8 cellular contexts compared by ENCODE assay signal in genomic region chr7:36389371-36390198, GRCh38. TPM values are rescaled to one million over a fixed set of nuclear protein-coding genes. Genes with fewer than 3 reads are reported as not detected.
DNase-seq lines count a peak whose midpoint lies in the region; ATAC-seq and TF ChIP-seq lines count a peak whose summit lies in the region.

Gene ANLN, plus strand, starts transcription at chr7:36389862. Its CDS starts 165 bp downstream, at chr7:36390027.

- no peak for TF ChIP-seq EP300 in ovary (IDR thresholded peaks at IDR 0.05)

- 2 to 3% (median 2%) methylated on average over 67 to 68 of the region's 68 CpGs for WGBS in ovary, 3 donors
- 5% methylated on average over 68 of the region's 68 CpGs for WGBS in thymus

- intact Hi-C loops in Right ventricle myocardium inferior (cut with DNase I) (no loop called here), ovary (cut with DNase I) (no loop called here)

- POLR2A ChIA-PET in activated naive CD8-positive, alpha-beta T cell treated with anti-CD3 and anti-CD28 coated beads, Interleukin-2, amount 10 ng/mL, durations not matched to agents 7 days and 5 days (lab: Charles Lee) = interaction anchor here (1.5 to 2.0 kb wide), 2 partner anchors 9 to 23 kb away, joined by 5 to 8 read pairs; a partner anchor contains a TSS

- H3K4me1 ChIP-seq in ovary (ENCODE audit: insufficient read depth) = peaks cover 4% of the 10 kb centered on the region
- H3K4me1 ChIP-seq in thymus (ENCODE audit: control insufficient read depth, insufficient read depth, low read length) = peaks cover 14% of the 10 kb centered on the region

- DNase-seq in NCI-H1092 (lab: John Stamatoyannopoulos, UW) (peak; percentile 90), Right ventricle myocardium inferior (ENCODE audit: missing footprints) (peak; percentile 95), ovary (peak; percentile 94 to 96 (median 95))
- peak; percentile 94 for DNase-seq in activated naive CD8-positive, alpha-beta T cell treated with anti-CD3 and anti-CD28 coated beads, Interleukin-2, amount 10 ng/mL, durations not matched to agents 7 days and 5 days

- peaks cover 30% of the 10 kb centered on the region for H3F3A ChIP-seq in SU-DHL-6 (ENCODE audit: insufficient read depth)

- peak within 1 kb of the TSS; percentile 83 for H3K4me2 ChIP-seq in SU-DHL-6 (ENCODE audit: low read depth, low read length, poor library complexity, severe bottlenecking)

- peak within 1 kb of the TSS; percentile 88 for H3K27ac Mint-ChIP-seq in activated naive CD8-positive, alpha-beta T cell treated with anti-CD3 and anti-CD28 coated beads, Interleukin-2, amount 10 ng/mL, durations not matched to agents 7 days and 5 days

- H3K27me3 Mint-ChIP-seq in activated naive CD8-positive, alpha-beta T cell treated with anti-CD3 and anti-CD28 coated beads, Interleukin-2, amount 10 ng/mL, durations not matched to agents 7 days and 5 days = no peaks in the 10 kb centered on the region

- H3K27me3 ChIP-seq in SU-DHL-6 (ENCODE audit: low read length) (no peaks in the 10 kb centered on the region), ovary (no peaks in the 10 kb centered on the region), thymus (ENCODE audit: control insufficient read depth, insufficient read depth) (no peaks in the 10 kb centered on the region)

- H3K79me2 ChIP-seq in SU-DHL-6 (ENCODE audit: insufficient read depth, low read length) = peaks cover 49% of the 10 kb centered on the region

- peaks cover 29% of the 10 kb centered on the region for H3K36me3 Mint-ChIP-seq in activated naive CD8-positive, alpha-beta T cell treated with anti-CD3 and anti-CD28 coated beads, Interleukin-2, amount 10 ng/mL, durations not matched to agents 7 days and 5 days

- H3K27ac ChIP-seq in SU-DHL-6 (ENCODE audit: low read depth, low read length) = peak within 1 kb of the TSS; percentile 80
- H3K27ac ChIP-seq in ovary = peak within 1 kb of the TSS; percentile 52 to 80
- H3K27ac ChIP-seq in thymus (ENCODE audit: low read depth) = peak within 1 kb of the TSS; percentile 60

- H3K4me3 Mint-ChIP-seq in activated naive CD8-positive, alpha-beta T cell treated with anti-CD3 and anti-CD28 coated beads, Interleukin-2, amount 10 ng/mL, durations not matched to agents 7 days and 5 days = peak within 1 kb of the TSS; percentile 90

- peaks cover 5% of the 10 kb centered on the region for H4K20me1 ChIP-seq in SU-DHL-6 (ENCODE audit: low read depth, low read length)

- H3K9me3 Mint-ChIP-seq in activated naive CD8-positive, alpha-beta T cell treated with anti-CD3 and anti-CD28 coated beads, Interleukin-2, amount 10 ng/mL, durations not matched to agents 7 days and 5 days = no peaks in the 10 kb centered on the region

- peak within 1 kb of the TSS; percentile 93 for H3K4me3 ChIP-seq in SU-DHL-6 (ENCODE audit: insufficient read depth, low read length, poor library complexity, severe bottlenecking)
- H3K4me3 ChIP-seq in ovary = peak within 1 kb of the TSS; percentile 54
- H3K4me3 ChIP-seq in thymus (ENCODE audit: low read length) = peak within 1 kb of the TSS; percentile 91

- peak within 1 kb of the TSS; percentile 84 for H2AFZ ChIP-seq in SU-DHL-6 (ENCODE audit: low read depth, low read length, severe bottlenecking)

- no peak for TF ChIP-seq CTCF in SU-DHL-6 (IDR thresholded peaks at IDR 0.05; ENCODE audit: insufficient read depth, low read length, poor library complexity, severe bottlenecking)
- no peak for TF ChIP-seq CTCF in ovary (IDR thresholded peaks at IDR 0.05)

- H3K36me3 ChIP-seq in SU-DHL-6 (ENCODE audit: low read length) = peaks cover 11% of the 10 kb centered on the region; the same call in 1 of the 2 replicates
- no peaks in the 10 kb centered on the region for H3K36me3 ChIP-seq in ovary
- H3K36me3 ChIP-seq in thymus (ENCODE audit: control insufficient read depth, insufficient read depth) = peaks cover 3% of the 10 kb centered on the region

- H3K9me3 ChIP-seq in SU-DHL-6 (ENCODE audit: insufficient read depth, low read length) (no peaks in the 10 kb centered on the region), ovary (no peaks in the 10 kb centered on the region), thymus (ENCODE audit: control insufficient read depth) (no peaks in the 10 kb centered on the region)

- no peaks in the 10 kb centered on the region for H3K9me2 ChIP-seq in SU-DHL-6 (replicated peaks; ENCODE audit: insufficient read depth, low read length)

- H3K4me1 Mint-ChIP-seq in activated naive CD8-positive, alpha-beta T cell treated with anti-CD3 and anti-CD28 coated beads, Interleukin-2, amount 10 ng/mL, durations not matched to agents 7 days and 5 days = peaks cover 17% of the 10 kb centered on the region

- peak; percentile 60 for TF ChIP-seq POLR2A in GM10847 (IDR thresholded peaks at IDR 0.05; ENCODE audit: extremely low read depth, insufficient read length)
- peak; percentile 19 for TF ChIP-seq POLR2A in ovary (IDR thresholded peaks at IDR 0.05)

- peak; percentile 73 for ATAC-seq in HG02588 (IDR thresholded peaks at IDR 0.05; ENCODE audit: unreplicated experiment)
- ATAC-seq in activated naive CD8-positive, alpha-beta T cell treated with anti-CD3 and anti-CD28 coated beads, Interleukin-2, amount 10 ng/mL, durations not matched to agents 7 days and 5 days (ENCODE audit: low read depth) = peak; percentile 90
- peak; percentile 100 for ATAC-seq in Right ventricle myocardium inferior

- peak within 1 kb of the TSS; percentile 88 for H3K9ac ChIP-seq in SU-DHL-6 (ENCODE audit: low read length)

RNA-seq across cellular contexts. Expression of gene ANLN, which starts in this region (rescaled TPM):
- total RNA-seq in activated naive CD8-positive, alpha-beta T cell treated with anti-CD3 and anti-CD28 coated beads, Interleukin-2, amount 10 ng/mL, durations not matched to agents 7 days and 5 days = 10 to 100 TPM; 57.1 to 57.7 TPM
- total RNA-seq in Right ventricle myocardium inferior (3.3 TPM), ovary (1 to 10 TPM in 6 of 7 donors, under 1 TPM in 1; 0.50 to 6.0 (median 2.6) TPM)
- polyA plus RNA-seq in ovary (1 to 10 TPM; 1.2 to 2.6 TPM), thymus (3.1 TPM)

Comparison
In these comparisons a context has a peak if more than half of its experiments do, and no peak if none do; other contexts are left out.
1. Peak in every context shown above with its lines: DNase-seq, ATAC-seq, H3K4me3 ChIP-seq and H3K27ac ChIP-seq.
2. RNA of gene ANLN (total RNA-seq): 57.1 to 57.7 TPM in activated naive CD8-positive, alpha-beta T cell treated with anti-CD3 and anti-CD28 coated beads, Interleukin-2, amount 10 ng/mL, durations not matched to agents 7 days and 5 days; 3.3 TPM in Right ventricle myocardium inferior (single experiment) and 0.50 to 6.0 TPM in ovary; every median in the first group is over 4 times any median in the second.